17 cellular contexts compared by ENCODE assay signal in genomic region chr2:25304339-25304728, GRCh38. TPM values are rescaled to one million over a fixed set of nuclear protein-coding genes. Genes with fewer than 3 reads are reported as not detected.
DNase-seq lines count a peak whose midpoint lies in the region; ATAC-seq, FAIRE-seq and TF ChIP-seq lines count a peak whose summit lies in the region.
"Had no signal": no experiment of that assay in that cellular context is flagged by ENCODE, and none has a peak within 500 bp of the region (broad histone marks: within the 10 kb centered on the region; RNA-seq: fewer than 3 reads in every experiment).

No MANE protein-coding gene starts in this region.

- peak overlapping the region; percentile 29; the same call in 1 of the 2 replicates for H3K18ac ChIP-seq in H1 (ENCODE audit: extremely low read depth, low read length)

- no peak overlapping the region for H3K4me3 ChIP-seq in SK-N-SH (ENCODE audit: low read depth in 2 of 2, low read length in 1 of 2)
- no peak overlapping the region for H3K4me3 ChIP-seq in H1 (ENCODE audit: extremely low read depth in 1 of 4, insufficient read depth in 2 of 4, low read depth in 3 of 4, low read length in 4 of 4)
- H3K4me3 ChIP-seq: heart right ventricle, MG63, Peyer's patch had no signal

- no peaks in the 10 kb centered on the region for H3K79me2 ChIP-seq in SK-N-SH (ENCODE audit: insufficient read depth)
- no peaks in the 10 kb centered on the region for H3K79me2 ChIP-seq in H1 (ENCODE audit: control insufficient read depth in 1 of 2, insufficient read depth in 2 of 2, low read length in 2 of 2)

- no peak overlapping the region for H2BK12ac ChIP-seq in H1 (ENCODE audit: low read depth, low read length)

- H3K4me1 ChIP-seq in SK-N-SH (ENCODE audit: control insufficient read depth in 1 of 2, insufficient read depth in 2 of 2, low read depth in 1 of 2, low read length in 1 of 2) (peaks cover 24 to 53% of the 10 kb centered on the region in 2 experiments; a peak in 3 of 4 replicates), H1 (replicated peaks in 1 of 4; ENCODE audit: control insufficient read depth in 3 of 4, insufficient read depth in 4 of 4, low read length in 3 of 4) (peaks cover 0 to 11% (median 6%) of the 10 kb centered on the region in 4 experiments; a peak in 5 of 7 replicates)

- H3K27me3 ChIP-seq in SK-N-SH (ENCODE audit: insufficient read depth) (no peaks in the 10 kb centered on the region), H1 (replicated peaks in 1 of 4; ENCODE audit: control insufficient read depth in 3 of 4, extremely low read depth in 1 of 4, insufficient read depth in 3 of 4, low read length in 3 of 4) (no peaks in the 10 kb centered on the region)
- H3K27me3 ChIP-seq: brain microvascular endothelial cell, heart right ventricle, MG63, Peyer's patch had no signal

- no peak overlapping the region for H3K56ac ChIP-seq in H1 (replicated peaks; ENCODE audit: insufficient read length, low read depth, low read length)

- WGBS in SK-N-SH (ENCODE audit: low lambda C conversion rate): 90% methylated on average over 14 of the region's 15 CpGs
- 77% methylated on average over 15 of the region's 15 CpGs; no CpG with 5 or more reads in 1 of the 2 experiments for WGBS in H1 (ENCODE audit: extremely low coverage in 1 of 2, insufficient coverage in 1 of 2, insufficient read length in 1 of 2, insufficient replicate concordance in 2 of 2, low coverage in 1 of 2, low lambda C conversion rate in 2 of 2, missing lambda C conversion rate in 1 of 2), 2 experiments

- no peak overlapping the region for H3K9ac ChIP-seq in SK-N-SH
- H3K9ac ChIP-seq in H1 (replicated peaks in 1 of 4; ENCODE audit: extremely low read depth in 1 of 4, low read depth in 3 of 4, low read length in 3 of 4): no peak overlapping the region

- peaks cover 98% of the 10 kb centered on the region for H3K36me3 Mint-ChIP-seq in stimulated activated effector memory CD8-positive, alpha-beta T cell treated with anti-CD3 and anti-CD28 coated beads, Interleukin-12 subunit alpha, Interleukin-12 subunit beta, amount 100 ng/mL, for 72 hours

- TF ChIP-seq RAD21 in SK-N-SH (IDR thresholded peaks at IDR 0.05; ENCODE audit: low read length) (no peak), H1 (IDR thresholded peaks at IDR 0.05 in 1 of 2, conservative IDR thresholded peaks at IDR 0.05 in 1 of 2; ENCODE audit: low read depth in 2 of 2, low read length in 2 of 2) (no peak)

- ATAC-seq in SK-N-SH treated with all-trans-retinoic acid at 6 μM for 48 hours (no peak), HG02840 (IDR thresholded peaks at IDR 0.05; ENCODE audit: low FRiP score, unreplicated experiment) (no peak)
- no peak for ATAC-seq in stimulated activated effector memory CD8-positive, alpha-beta T cell treated with anti-CD3 and anti-CD28 coated beads, Interleukin-12 subunit alpha, Interleukin-12 subunit beta, amount 100 ng/mL, for 72 hours
- ATAC-seq: activated T-helper 17 cell treated with anti-CD3 and anti-CD28 coated beads, Interleukin-2, amount 50 U/mL, for 72 hours; HCT116 had no signal

- no peaks in the 10 kb centered on the region for H3K79me1 ChIP-seq in H1 (ENCODE audit: low read depth, low read length)

- H4K91ac ChIP-seq in H1 (replicated peaks; ENCODE audit: insufficient read length, low read length): no peak overlapping the region

- H3K4me3 Mint-ChIP-seq in stimulated activated effector memory CD8-positive, alpha-beta T cell treated with anti-CD3 and anti-CD28 coated beads, Interleukin-12 subunit alpha, Interleukin-12 subunit beta, amount 100 ng/mL, for 72 hours: peak overlapping the region; percentile 15
- H3K4me3 Mint-ChIP-seq: T-helper 2 cell treated with Interferon-gamma antibody and Interleukin-4, amounts not matched to agents 5 μg/mL and 100 μg/mL, for 36 hours had no signal

- H2BK20ac ChIP-seq in H1 (ENCODE audit: low read length): no peak overlapping the region

- no peaks in the 10 kb centered on the region for H3K23me2 ChIP-seq in H1 (ENCODE audit: low read depth, low read length)

- H3K23ac ChIP-seq in H1 (ENCODE audit: insufficient read length): no peak overlapping the region

- H4K8ac ChIP-seq in H1 (ENCODE audit: extremely low read depth, insufficient read depth, low read length): no peak overlapping the region

- H2AFZ ChIP-seq in SK-N-SH (ENCODE audit: low read depth): no peak overlapping the region
- no peak overlapping the region for H2AFZ ChIP-seq in H1 (ENCODE audit: low read length)

- H3K36me3 ChIP-seq in SK-N-SH (replicated peaks in 1 of 2; ENCODE audit: control insufficient read depth in 1 of 2, insufficient read depth in 2 of 2, low read length in 1 of 2) (peaks cover 0 to 44% of the 10 kb centered on the region in 2 experiments), H1 (ENCODE audit: control insufficient read depth in 2 of 4, insufficient read depth in 4 of 4, low read length in 3 of 4) (no peaks in the 10 kb centered on the region)
- H3K36me3 ChIP-seq: brain microvascular endothelial cell, MG63 had no signal

- no peak for TF ChIP-seq POLR2A in H1 (IDR thresholded peaks at IDR 0.05; ENCODE audit: control extremely low read depth in 1 of 2, low read depth in 2 of 2, low read length in 2 of 2)

- H3K4me1 Mint-ChIP-seq in stimulated activated effector memory CD8-positive, alpha-beta T cell treated with anti-CD3 and anti-CD28 coated beads, Interleukin-12 subunit alpha, Interleukin-12 subunit beta, amount 100 ng/mL, for 72 hours: peaks cover 84% of the 10 kb centered on the region

- H2AK5ac ChIP-seq in H1 (ENCODE audit: low read depth, low read length): no peak overlapping the region

- H2BK5ac ChIP-seq in H1 (ENCODE audit: low read depth, low read length): no peak overlapping the region

- H3K9me3 ChIP-seq in SK-N-SH (no peaks in the 10 kb centered on the region), H1 (ENCODE audit: insufficient read depth in 2 of 2, low read depth in 1 of 2, low read length in 1 of 2) (no peaks in the 10 kb centered on the region)
- H3K9me3 ChIP-seq: heart right ventricle, MG63, Peyer's patch had no signal

- H2BK15ac ChIP-seq in H1 (ENCODE audit: low read length): no peak overlapping the region

- no peak overlapping the region for H3K27ac Mint-ChIP-seq in stimulated activated effector memory CD8-positive, alpha-beta T cell treated with anti-CD3 and anti-CD28 coated beads, Interleukin-12 subunit alpha, Interleukin-12 subunit beta, amount 100 ng/mL, for 72 hours
- H3K27ac Mint-ChIP-seq: activated T-helper 17 cell treated with anti-CD3 and anti-CD28 coated beads, Interleukin-2, amount 50 U/mL, for 72 hours; T-helper 2 cell treated with Interferon-gamma antibody and Interleukin-4, amounts not matched to agents 5 μg/mL and 100 μg/mL, for 36 hours had no signal

- DNase-seq in SK-N-SH (peak; percentile 61), NOMO-1 treated with dmso at 0.1 percent for 144 hours (lab: John Stamatoyannopoulos, UW; ENCODE audit: unreplicated experiment) (peak; percentile 9), H1 (ENCODE audit: low read depth in 1 of 2, low spot score in 2 of 2) (no peak), GDM1 (lab: John Stamatoyannopoulos, UW) (no peak), HT-29 (ENCODE audit: low spot score) (no peak)
- no peak for DNase-seq in stimulated activated effector memory CD8-positive, alpha-beta T cell treated with anti-CD3 and anti-CD28 coated beads, Interleukin-12 subunit alpha, Interleukin-12 subunit beta, amount 100 ng/mL, for 72 hours (ENCODE audit: low spot score in 2 of 2)
- DNase-seq: brain microvascular endothelial cell, heart right ventricle, MG63, NCI-H226, Peyer's patch, small intestine had no signal

- no peaks in the 10 kb centered on the region for H3K9me2 ChIP-seq in SK-N-SH

- no peak overlapping the region for H3K4ac ChIP-seq in H1 (replicated peaks; ENCODE audit: insufficient read length, low read depth, low read length)

- H3K9me3 Mint-ChIP-seq in stimulated activated effector memory CD8-positive, alpha-beta T cell treated with anti-CD3 and anti-CD28 coated beads, Interleukin-12 subunit alpha, Interleukin-12 subunit beta, amount 100 ng/mL, for 72 hours: no peaks in the 10 kb centered on the region
- H3K9me3 Mint-ChIP-seq: activated T-helper 17 cell treated with anti-CD3 and anti-CD28 coated beads, Interleukin-2, amount 50 U/mL, for 72 hours; T-helper 2 cell treated with Interferon-gamma antibody and Interleukin-4, amounts not matched to agents 5 μg/mL and 100 μg/mL, for 36 hours had no signal

- CTCF ChIA-PET in SK-N-SH (lab: Yijun Ruan, JAX): interaction anchor here (0.6 to 9.7 kb wide), 8 partner anchors 12 to 360 kb away, joined by 3 to 117 read pairs (median 4); no protein-coding TSS in a partner anchor
- CTCF ChIA-PET in H1 (lab: Charles Lee; ENCODE audit: partially characterized antibody): interaction anchor here (0.9 to 15.1 kb wide), 14 partner anchors 8 to 397 kb away, joined by 3 to 178 read pairs (median 6); no protein-coding TSS in a partner anchor

- no peak overlapping the region for H2BK120ac ChIP-seq in H1 (replicated peaks; ENCODE audit: low read depth, low read length)

- H4K20me1 ChIP-seq in SK-N-SH (ENCODE audit: insufficient read depth): peaks cover 11% of the 10 kb centered on the region
- no peaks in the 10 kb centered on the region for H4K20me1 ChIP-seq in H1 (replicated peaks in 1 of 2; ENCODE audit: control insufficient read depth in 1 of 2, insufficient read depth in 2 of 2, low read length in 2 of 2)

- TF ChIP-seq CTCF in SK-N-SH (IDR thresholded peaks at IDR 0.05): no peak
- no peak for TF ChIP-seq CTCF in H1 (IDR thresholded peaks at IDR 0.05; ENCODE audit: control extremely low read depth in 1 of 3, insufficient read depth in 1 of 3, low read depth in 1 of 3, low read length in 3 of 3)

- H3F3A ChIP-seq in SK-N-SH (replicated peaks; ENCODE audit: insufficient read depth): no peaks in the 10 kb centered on the region

- H3K4me2 ChIP-seq in SK-N-SH: no peak overlapping the region
- H3K4me2 ChIP-seq in H1 (ENCODE audit: insufficient read depth in 1 of 2, low read depth in 2 of 2, low read length in 2 of 2): no peak overlapping the region

- H3K27ac ChIP-seq in SK-N-SH (ENCODE audit: low read depth in 2 of 2, low read length in 1 of 2): peak overlapping the region in 1 of 2 experiments; percentile 80; a peak in 1 of 4 replicates
- no peak overlapping the region for H3K27ac ChIP-seq in H1 (ENCODE audit: low read depth, low read length)
- H3K27ac ChIP-seq: brain microvascular endothelial cell, Peyer's patch had no signal

- no peak for FAIRE-seq in H1 (lab: Jason Lieb, UNC)
- FAIRE-seq: small intestine had no signal

- POLR2A ChIA-PET in SK-N-SH (lab: Yijun Ruan, JAX): interaction anchor here (1.4 kb wide), 1 partner anchor 10 kb away, joined by 8 read pairs; no protein-coding TSS in a partner anchor
- POLR2A ChIA-PET in H1 (lab: Charles Lee; ENCODE audit: partially characterized antibody): interaction anchor here (1.4 kb wide), 3 partner anchors 10 to 53 kb away, joined by 4 to 5 read pairs (median 4); no protein-coding TSS in a partner anchor

- no peak overlapping the region for H3K14ac ChIP-seq in H1 (ENCODE audit: insufficient read length)

- TF ChIP-seq EP300 in SK-N-SH (IDR thresholded peaks at IDR 0.05; ENCODE audit: borderline replicate concordance in 1 of 2, low read depth in 1 of 2, low read length in 1 of 2) (no peak), H1 (IDR thresholded peaks at IDR 0.05; ENCODE audit: borderline replicate concordance in 1 of 2, low read depth in 2 of 2, low read length in 2 of 2) (no peak)

- H4K5ac ChIP-seq in H1 (ENCODE audit: insufficient read length, low read depth, low read length): no peak overlapping the region

RNA-seq across cellular contexts. Expression of gene DNMT3A, which starts 37.4 kb away (rescaled TPM):
- 5.5 and 5.6 TPM in 2 replicates for polyA plus RNA-seq in SK-N-SH (2012; rRNA removed)
- 2.3 and 2.6 TPM in 2 replicates for polyA plus RNA-seq in SK-N-SH (2012; cell fraction: cytosol; rRNA removed)
- polyA plus RNA-seq in SK-N-SH (2012; cell fraction: nucleus; rRNA removed): 18.6 and 20.2 TPM in 2 replicates
- 162 and 178 TPM in 2 replicates for total RNA-seq in H1 (2021; fragmentation: NEBNext Ultra II Directional; extraction: Animal tissue kit (Norgen Biotek cat#: 25700))
- polyA plus RNA-seq in H1 (2011; rRNA removed): 33.6 and 50.8 TPM in 2 replicates
- polyA plus RNA-seq in H1 (2011; cell fraction: cytosol; rRNA removed): 36.6 TPM
- polyA plus RNA-seq in H1 (2011; cell fraction: nucleus; rRNA removed): 120 TPM
- polyA plus RNA-seq in H1 (2012, experiment 1 of 2): 95.4 to 118 TPM (median 100 TPM) in 4 replicates
- polyA plus RNA-seq in H1 (2012, experiment 2 of 2): 19.1 TPM
- 58.9 TPM for polyA plus RNA-seq in H1 (2013, experiment 1 of 2)
- polyA plus RNA-seq in H1 (2013, experiment 2 of 2): 54.4 TPM
- polyA minus RNA-seq in H1 (2011; rRNA and poly(A)+ RNA removed): 80.2 and 102 TPM in 2 replicates
- 99.8 TPM for polyA minus RNA-seq in H1 (2011; cell fraction: cytosol; rRNA and poly(A)+ RNA removed)
- polyA minus RNA-seq in H1 (2011; cell fraction: nucleus; rRNA and poly(A)+ RNA removed): 85.2 TPM
- 10.8 and 11.3 TPM in 2 replicates for total RNA-seq in HT-29 (2014; rRNA removed; shearing (Covaris generic))

Comparison
In these comparisons a context has a peak if more than half of its experiments do, and no peak if none do; other contexts are left out.
1. DNase-seq: peak in SK-N-SH (single experiment) and NOMO-1 treated with dmso at 0.1 percent for 144 hours (single experiment); none in H1 (0 of 2), stimulated activated effector memory CD8-positive, alpha-beta T cell treated with anti-CD3 and anti-CD28 coated beads, Interleukin-12 subunit alpha, Interleukin-12 subunit beta, amount 100 ng/mL, for 72 hours (0 of 2), GDM1 (single experiment) and HT-29 (single experiment).
2. RNA of gene DNMT3A, which starts 37.4 kb away (total RNA-seq): 162 to 178 TPM in H1; 10.8 to 11.3 TPM in HT-29; every median in the first group is over 10 times any median in the second.
3. Of the 17 proteins assayed by ChIP-seq in both H1 and SK-N-SH: peak only in H1: MAX; only in SK-N-SH: none; in both: none; in neither: 16.